Comparison of ENCODE assay signal across 13 cellular contexts in the genomic region with DNA sequence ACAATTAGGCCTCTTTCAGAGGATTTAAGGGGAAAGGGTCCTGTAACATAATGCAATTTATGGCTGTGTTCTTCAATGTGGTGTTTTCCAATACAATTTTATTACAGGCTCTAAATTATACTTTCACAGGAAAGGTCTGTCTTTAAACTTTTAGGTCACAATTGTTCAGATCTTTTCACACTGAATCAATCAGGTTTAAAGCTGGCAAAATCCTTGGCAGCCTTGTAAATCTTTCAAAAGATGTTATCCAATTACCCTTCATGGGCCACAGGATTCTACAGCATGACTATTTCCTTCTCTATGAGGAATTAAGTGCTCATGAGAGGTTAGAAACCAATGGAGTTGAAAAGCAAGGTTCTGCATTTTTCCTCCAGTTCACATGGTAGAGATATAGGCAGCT.
DNase-seq lines count a peak whose midpoint lies in the region; FAIRE-seq and TF ChIP-seq lines count a peak whose summit lies in the region.
"Had no signal": no experiment of that assay in that cellular context is flagged by ENCODE, and none has a peak within 500 bp of the region (broad histone marks: within the 10 kb centered on the region; RNA-seq: fewer than 3 reads in every experiment).

No MANE protein-coding gene starts in this region.

- H2BK5ac ChIP-seq in trophoblast cell (ENCODE audit: low read depth, low read length, poor library complexity) = no peak overlapping the region

- no peak overlapping the region for H2BK120ac ChIP-seq in trophoblast cell (ENCODE audit: insufficient read depth, low read length, poor library complexity)

- peaks cover 11% of the 10 kb centered on the region for H3K79me1 ChIP-seq in trophoblast cell (ENCODE audit: low read length)

- no peak overlapping the region for H4K8ac ChIP-seq in trophoblast cell (ENCODE audit: low read depth, low read length)

- no peak overlapping the region for H3K23ac ChIP-seq in trophoblast cell (ENCODE audit: low read length)

- no peak overlapping the region for H2AK5ac ChIP-seq in trophoblast cell (ENCODE audit: low read length)

- H3K27ac ChIP-seq in kidney (ENCODE audit: low read depth in 2 of 2, low read length in 2 of 2) (peak overlapping the region; percentile 63 to 85), trophoblast cell (ENCODE audit: low read depth, low read length) (peak overlapping the region; percentile 89)

- peaks cover 0 to 13% of the 10 kb centered on the region in 2 donors for H3K4me1 ChIP-seq in kidney (ENCODE audit: control insufficient read depth in 1 of 2, insufficient read depth in 1 of 2, low read depth in 1 of 2, low read length in 2 of 2)
- peaks cover 0 to 6% of the 10 kb centered on the region in 2 experiments for H3K4me1 ChIP-seq in trophoblast cell (ENCODE audit: control insufficient read depth in 1 of 2, insufficient read depth in 2 of 2, low read length in 2 of 2)
- H3K4me1 ChIP-seq: HAP-1 had no signal

- DNase-seq in D721Med (ENCODE audit: insufficient read length, low spot score) = no peak
- DNase-seq in NCI-H82 treated with DMSO at 0.1 percent for 48 hours (lab: John Stamatoyannopoulos, UW; ENCODE audit: unreplicated experiment) = peak; percentile 78
- DNase-seq in kidney = no peak
- no peak for DNase-seq in trophoblast cell
- DNase-seq in ureter (ENCODE audit: low spot score) = no peak
- no peak for DNase-seq in DMS53 treated with DMSO at 0.1 percent for 48 hours (lab: John Stamatoyannopoulos, UW; ENCODE audit: unreplicated experiment)
- DNase-seq in NCI-H526 (lab: John Stamatoyannopoulos, UW) = no peak
- DNase-seq: CD4-positive, alpha-beta T cell; DND-41; NCI-H1436; NCI-H345; Right ventricle myocardium superior had no signal

- no peak overlapping the region for H2AFZ ChIP-seq in trophoblast cell (ENCODE audit: insufficient read depth, low read length, poor library complexity)

- TF ChIP-seq CTCF in D721Med (IDR thresholded peaks at IDR 0.05; ENCODE audit: insufficient read depth, missing control alignments) (no peak), kidney (IDR thresholded peaks at IDR 0.05; ENCODE audit: borderline replicate concordance, extremely low read depth, insufficient read depth) (no peak)

- no peak overlapping the region for H3K14ac ChIP-seq in trophoblast cell (ENCODE audit: low read length)

- no peak overlapping the region for H2BK12ac ChIP-seq in trophoblast cell (ENCODE audit: low read length)

- intact Hi-C loops in kidney (cut with DNase I) = no loop called here

- no peaks in the 10 kb centered on the region for H3K36me3 ChIP-seq in kidney (ENCODE audit: control insufficient read depth in 1 of 2, insufficient read depth in 2 of 2, low read length in 2 of 2)
- no peaks in the 10 kb centered on the region for H3K36me3 ChIP-seq in trophoblast cell (ENCODE audit: control insufficient read depth in 1 of 2, insufficient read depth in 2 of 2, low read length in 2 of 2)
- H3K36me3 ChIP-seq: HAP-1 had no signal

- H3K4me2 ChIP-seq in trophoblast cell (ENCODE audit: low read length) = no peak overlapping the region

- H3K9ac ChIP-seq in kidney (ENCODE audit: low read length in 2 of 2) = no peak overlapping the region
- H3K9ac ChIP-seq in trophoblast cell (ENCODE audit: low read length) = no peak overlapping the region

- H3K9me3 ChIP-seq in kidney (ENCODE audit: control insufficient read depth in 1 of 2, low read length in 2 of 2) (no peaks in the 10 kb centered on the region), trophoblast cell (ENCODE audit: insufficient read depth, low read depth, low read length) (no peaks in the 10 kb centered on the region)
- H3K9me3 ChIP-seq: HAP-1 had no signal

- no peak overlapping the region for H3K18ac ChIP-seq in trophoblast cell (ENCODE audit: low read length)

- no peak overlapping the region for H3K4ac ChIP-seq in trophoblast cell (ENCODE audit: low read depth, low read length)

- FAIRE-seq in D721Med (lab: Jason Lieb, UNC) (peak; percentile 61), kidney (lab: Jason Lieb, UNC) (no peak)

- H3K79me2 ChIP-seq in trophoblast cell (ENCODE audit: control insufficient read depth, insufficient read depth, low read length, poor library complexity) = no peaks in the 10 kb centered on the region

- H3K4me3 ChIP-seq in kidney (ENCODE audit: low read length in 2 of 2) = no peak overlapping the region
- no peak overlapping the region for H3K4me3 ChIP-seq in trophoblast cell (ENCODE audit: low read depth, low read length)
- H3K4me3 ChIP-seq: HAP-1 had no signal

- no peaks in the 10 kb centered on the region for H3K27me3 ChIP-seq in trophoblast cell (ENCODE audit: insufficient read depth, low read length)

- no peak overlapping the region for H4K12ac ChIP-seq in trophoblast cell (ENCODE audit: low read depth, low read length)

- no peak overlapping the region for H4K91ac ChIP-seq in trophoblast cell (ENCODE audit: low read depth, low read length)
